Comparison of ENCODE assay signal across 8 cellular contexts in the genomic region with DNA sequence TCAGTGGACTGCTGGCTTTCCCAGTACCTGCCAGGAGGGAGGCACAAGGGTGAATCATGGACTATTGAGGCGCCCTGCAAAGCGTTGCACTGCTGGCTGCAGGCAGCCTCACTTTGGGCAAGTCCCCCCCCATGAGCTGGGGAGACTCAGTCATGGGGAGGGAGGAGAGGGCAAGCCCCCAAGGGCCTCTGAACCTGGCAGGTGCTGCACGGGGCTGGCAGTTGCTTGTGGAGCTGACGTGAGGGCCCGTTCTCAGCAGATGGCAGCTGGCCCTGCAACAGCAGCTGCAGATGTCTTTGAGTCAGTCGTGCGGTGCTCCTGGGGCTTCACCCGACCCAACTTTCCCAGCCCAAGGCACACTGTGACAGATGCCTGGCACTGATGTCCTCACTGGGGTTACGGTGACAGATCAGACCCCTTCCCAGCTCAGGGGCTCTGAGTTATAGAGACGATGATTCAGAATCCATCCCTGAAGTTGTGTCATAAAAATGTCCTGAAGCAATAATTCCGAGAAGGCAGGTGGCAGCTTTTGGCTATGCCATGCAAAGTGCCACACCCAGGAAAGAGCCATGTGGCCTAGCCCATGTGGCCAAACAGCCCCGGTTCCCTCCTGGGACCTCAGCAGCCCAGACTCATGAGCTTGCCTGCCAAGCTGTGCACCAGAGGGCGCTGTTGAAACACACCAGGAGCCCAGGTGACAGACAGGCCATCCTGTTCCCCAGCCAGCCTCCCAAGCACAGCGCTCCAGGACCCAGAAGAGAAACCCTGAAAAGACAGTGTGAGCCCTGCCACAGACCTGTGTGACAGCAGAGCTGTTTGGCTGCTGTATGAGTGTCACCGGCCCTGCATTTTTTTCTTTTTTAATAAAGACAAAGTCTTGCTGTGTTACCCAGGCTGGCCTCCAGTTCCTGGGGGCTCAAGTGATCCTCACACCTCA. TPM values are rescaled to one million over a fixed set of nuclear protein-coding genes. Genes with fewer than 3 reads are reported as not detected.
DNase-seq lines count a peak whose midpoint lies in the region; ATAC-seq and TF ChIP-seq lines count a peak whose summit lies in the region.

No MANE protein-coding gene starts in this region.

- no peaks in the 10 kb centered on the region for H3K4me1 Mint-ChIP-seq in Caco-2 (ENCODE audit: low read depth, unreplicated experiment)

- peak; percentile 73 for ATAC-seq in GM21381 (IDR thresholded peaks at IDR 0.05; ENCODE audit: unreplicated experiment)

- POLR2A ChIA-PET in Caco-2 (lab: Charles Lee), result no interaction called here

- intact Hi-C loops in Caco-2 (cut with micrococcal nuclease; ENCODE audit: unreplicated experiment), result loop anchor here (1.0 to 5.0 kb wide), 2 partner anchors 50 to 97 kb away; no protein-coding TSS in a partner anchor

- no peaks in the 10 kb centered on the region for H3K27me3 ChIP-seq in Caco-2 (replicated peaks; ENCODE audit: control insufficient read depth, insufficient read depth, low read length)

- CTCF ChIA-PET in Caco-2 (lab: Charles Lee), result interaction anchor here (0.6 to 1.2 kb wide), 11 partner anchors 16 to 165 kb away, joined by 3 to 11 read pairs (median 3); a partner anchor contains a TSS

- no peak overlapping the region for H3K27ac Mint-ChIP-seq in Caco-2 (ENCODE audit: unreplicated experiment)

- peaks cover 4% of the 10 kb centered on the region for H3K36me3 ChIP-seq in Caco-2 (ENCODE audit: control insufficient read depth, insufficient read depth, low read length)

- TF ChIP-seq CTCF in Caco-2 (IDR thresholded peaks at IDR 0.05; ENCODE audit: insufficient read depth in 1 of 2, low read depth in 1 of 2, low read length in 1 of 2, severe bottlenecking in 1 of 2, unreplicated experiment in 1 of 2) (peak; percentile 83 to 94), fibroblast of the aortic adventitia (IDR thresholded peaks at IDR 0.05; ENCODE audit: insufficient read depth, low read length) (peak; percentile 91)

- H3K4me3 Mint-ChIP-seq in Caco-2 (ENCODE audit: unreplicated experiment), result no peak overlapping the region

- peaks cover 82% of the 10 kb centered on the region for H3K36me3 Mint-ChIP-seq in Caco-2 (ENCODE audit: insufficient read depth, unreplicated experiment)

- no peaks in the 10 kb centered on the region for H3K9me3 ChIP-seq in Caco-2

- no TSS peak for BruUV-seq in Caco-2 (replicated peaks; lab: Mats Ljungman, UMichigan)

- no peaks in the 10 kb centered on the region for H3K27me3 Mint-ChIP-seq in Caco-2 (ENCODE audit: insufficient read depth, unreplicated experiment)

- H3K4me3 ChIP-seq in Caco-2 (ENCODE audit: low read depth, low read length) (no peak overlapping the region), fibroblast of the aortic adventitia (ENCODE audit: low read depth, low read length) (no peak overlapping the region)

- DNase-seq in Caco-2 (peak; percentile 84 to 86), Kasumi-1 (lab: John Stamatoyannopoulos, UW) (peak; percentile 67 to 74), RKO (ENCODE audit: low spot score) (peak; percentile 80), activated T-helper 1 cell treated with Interleukin-2 at 50 U/mL for 16 hours (ENCODE audit: low read depth) (peak; percentile 72), fibroblast of the aortic adventitia (ENCODE audit: low read depth) (peak; percentile 88), non-pigmented ciliary epithelial cell (ENCODE audit: low read depth) (peak; percentile 46), stromal cell of bone marrow (ENCODE audit: low read depth) (peak; percentile 72)

- no peaks in the 10 kb centered on the region for H3K4me1 ChIP-seq in Caco-2

- H3K9me3 Mint-ChIP-seq in Caco-2 (ENCODE audit: unreplicated experiment), result no peaks in the 10 kb centered on the region

RNA-seq across cellular contexts. Expression of a gene that starts 53.6 kb away (rescaled TPM):
- total RNA-seq in Caco-2 (2022) (68.9 and 83.4 TPM in 2 replicates), fibroblast of the aortic adventitia (ENCODE audit: low replicate concordance) (116 and 217 TPM in 2 replicates)
